In the genomic region with DNA sequence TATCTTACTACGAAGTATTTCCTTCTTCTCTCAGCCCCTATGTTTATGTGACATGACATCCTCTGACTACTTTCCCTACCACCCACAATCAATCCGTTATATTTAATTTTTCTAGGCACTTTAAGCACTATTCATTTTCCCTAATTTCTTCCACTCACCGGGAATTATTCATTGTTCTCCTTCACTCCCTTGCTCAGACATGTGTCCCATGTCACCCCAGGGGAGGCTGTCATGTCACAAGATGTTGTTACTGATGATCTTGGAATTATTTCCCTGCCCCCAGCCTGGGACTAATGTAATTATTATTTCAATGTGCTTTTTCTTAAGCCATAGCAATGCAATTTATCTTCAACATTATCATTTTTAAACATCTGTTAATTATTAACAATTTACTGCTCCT, we compare ENCODE assay signal across 18 cellular contexts.
DNase-seq lines count a peak whose midpoint lies in the region; ATAC-seq and FAIRE-seq lines count a peak whose summit lies in the region.
"Had no signal": no experiment of that assay in that cellular context is flagged by ENCODE, and none has a peak within 500 bp of the region (broad histone marks: within the 10 kb centered on the region; RNA-seq: fewer than 3 reads in every experiment).

No MANE protein-coding gene starts in this region.

- peak; percentile 69 for FAIRE-seq in urothelium cell line (lab: Jason Lieb, UNC)
- FAIRE-seq: D721Med, GM12891, HTR-8/SVneo had no signal

- DNase-seq in NCI-H2171 treated with DMSO at 0.1 percent for 48 hours (lab: John Stamatoyannopoulos, UW) (peak; percentile 19), NCI-H2171 (lab: John Stamatoyannopoulos, UW) (no peak), NCI-H82 treated with DMSO at 0.1 percent for 48 hours (lab: John Stamatoyannopoulos, UW; ENCODE audit: unreplicated experiment) (peak; percentile 32), left kidney (ENCODE audit: low read depth, low spot score) (peak; percentile 21), urothelium cell line (ENCODE audit: low spot score) (no peak), AG08395 (ENCODE audit: low spot score) (no peak), NCI-H1930 (lab: John Stamatoyannopoulos, UW) (no peak)
- DNase-seq: ACHN; AML-193; Caco-2; CD4-positive, alpha-beta T cell; GM23248; HCEC 1CT; IMR-90 had no signal

- ATAC-seq in GM18909 (IDR thresholded peaks at IDR 0.05; ENCODE audit: poor library complexity, unreplicated experiment) = no peak

Comparison
In these comparisons a context has a peak if more than half of its experiments do, and no peak if none do; other contexts are left out.
1. DNase-seq: peak in NCI-H2171 treated with DMSO at 0.1 percent for 48 hours (single experiment), NCI-H82 treated with DMSO at 0.1 percent for 48 hours (single experiment) and left kidney (single experiment); none in NCI-H2171 (single experiment), urothelium cell line (single experiment), AG08395 (single experiment) and NCI-H1930 (0 of 2).